1 cellular context compared by ENCODE assay signal in the genomic region with DNA sequence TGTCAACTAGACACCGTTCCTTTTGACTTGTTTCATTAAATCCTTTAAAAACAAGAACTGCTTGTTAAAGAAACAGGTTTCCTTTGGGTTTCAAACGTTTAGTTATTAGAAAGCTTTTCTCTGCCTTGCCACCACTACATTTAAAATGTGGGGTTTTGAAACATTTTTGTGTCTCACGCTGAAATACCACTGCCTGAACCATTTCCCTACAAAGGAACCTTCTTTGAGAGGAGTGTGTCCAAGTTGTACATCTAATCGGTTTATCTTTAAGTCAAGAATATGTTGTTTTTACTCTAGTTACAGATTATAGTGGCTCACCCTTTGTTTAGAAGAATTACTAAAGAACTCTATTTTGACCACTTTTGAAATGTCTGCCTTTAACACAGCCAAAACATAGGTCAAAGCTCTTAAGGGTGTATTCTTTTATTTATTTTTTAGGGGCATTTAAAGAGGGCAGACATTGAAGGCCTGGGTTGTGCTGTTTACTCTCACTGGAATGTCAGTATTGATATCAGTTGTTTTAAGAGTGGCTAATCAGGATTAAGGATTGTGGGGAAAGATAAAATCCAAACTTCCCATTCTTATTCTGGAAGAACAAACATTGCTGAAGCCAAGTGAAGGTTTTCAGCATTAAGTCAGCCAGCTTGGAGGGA.
TF ChIP-seq lines count a peak whose summit lies in the region.

No MANE protein-coding gene starts in this region.

TF ChIP-seq in GM12878, 131 proteins besides CTCF, POLR2A, EP300 and RAD21 (continued from another document):
- TF ChIP-seq, protein P1, sequence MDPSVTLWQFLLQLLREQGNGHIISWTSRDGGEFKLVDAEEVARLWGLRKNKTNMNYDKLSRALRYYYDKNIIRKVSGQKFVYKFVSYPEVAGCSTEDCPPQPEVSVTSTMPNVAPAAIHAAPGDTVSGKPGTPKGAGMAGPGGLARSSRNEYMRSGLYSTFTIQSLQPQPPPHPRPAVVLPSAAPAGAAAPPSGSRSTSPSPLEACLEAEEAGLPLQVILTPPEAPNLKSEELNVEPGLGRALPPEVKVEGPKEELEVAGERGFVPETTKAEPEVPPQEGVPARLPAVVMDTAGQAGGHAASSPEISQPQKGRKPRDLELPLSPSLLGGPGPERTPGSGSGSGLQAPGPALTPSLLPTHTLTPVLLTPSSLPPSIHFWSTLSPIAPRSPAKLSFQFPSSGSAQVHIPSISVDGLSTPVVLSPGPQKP (IDR thresholded peaks at IDR 0.05; ENCODE audit: low read depth, low read length) = no peak
- TF ChIP-seq ATF3 (IDR thresholded peaks at IDR 0.05; ENCODE audit: borderline replicate concordance, extremely low read depth, low read depth, low read length) (no peak), CBX3 (IDR thresholded peaks at IDR 0.05; ENCODE audit: borderline replicate concordance, low read depth) (no peak)
- TF ChIP-seq, protein P2, sequence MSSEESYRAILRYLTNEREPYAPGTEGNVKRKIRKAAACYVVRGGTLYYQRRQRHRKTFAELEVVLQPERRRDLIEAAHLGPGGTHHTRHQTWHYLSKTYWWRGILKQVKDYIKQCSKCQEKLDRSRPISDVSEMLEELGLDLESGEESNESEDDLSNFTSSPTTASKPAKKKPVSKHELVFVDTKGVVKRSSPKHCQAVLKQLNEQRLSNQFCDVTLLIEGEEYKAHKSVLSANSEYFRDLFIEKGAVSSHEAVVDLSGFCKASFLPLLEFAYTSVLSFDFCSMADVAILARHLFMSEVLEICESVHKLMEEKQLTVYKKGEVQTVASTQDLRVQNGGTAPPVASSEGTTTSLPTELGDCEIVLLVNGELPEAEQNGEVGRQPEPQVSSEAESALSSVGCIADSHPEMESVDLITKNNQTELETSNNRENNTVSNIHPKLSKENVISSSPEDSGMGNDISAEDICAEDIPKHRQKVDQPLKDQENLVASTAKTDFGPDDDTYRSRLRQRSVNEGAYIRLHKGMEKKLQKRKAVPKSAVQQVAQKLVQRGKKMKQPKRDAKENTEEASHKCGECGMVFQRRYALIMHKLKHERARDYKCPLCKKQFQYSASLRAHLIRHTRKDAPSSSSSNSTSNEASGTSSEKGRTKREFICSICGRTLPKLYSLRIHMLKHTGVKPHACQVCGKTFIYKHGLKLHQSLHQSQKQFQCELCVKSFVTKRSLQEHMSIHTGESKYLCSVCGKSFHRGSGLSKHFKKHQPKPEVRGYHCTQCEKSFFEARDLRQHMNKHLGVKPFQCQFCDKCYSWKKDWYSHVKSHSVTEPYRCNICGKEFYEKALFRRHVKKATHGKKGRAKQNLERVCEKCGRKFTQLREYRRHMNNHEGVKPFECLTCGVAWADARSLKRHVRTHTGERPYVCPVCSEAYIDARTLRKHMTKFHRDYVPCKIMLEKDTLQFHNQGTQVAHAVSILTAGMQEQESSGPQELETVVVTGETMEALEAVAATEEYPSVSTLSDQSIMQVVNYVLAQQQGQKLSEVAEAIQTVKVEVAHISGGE (CRISPR knock-in tag; IDR thresholded peaks at IDR 0.05) = no peak
- TF ChIP-seq, protein P3, sequence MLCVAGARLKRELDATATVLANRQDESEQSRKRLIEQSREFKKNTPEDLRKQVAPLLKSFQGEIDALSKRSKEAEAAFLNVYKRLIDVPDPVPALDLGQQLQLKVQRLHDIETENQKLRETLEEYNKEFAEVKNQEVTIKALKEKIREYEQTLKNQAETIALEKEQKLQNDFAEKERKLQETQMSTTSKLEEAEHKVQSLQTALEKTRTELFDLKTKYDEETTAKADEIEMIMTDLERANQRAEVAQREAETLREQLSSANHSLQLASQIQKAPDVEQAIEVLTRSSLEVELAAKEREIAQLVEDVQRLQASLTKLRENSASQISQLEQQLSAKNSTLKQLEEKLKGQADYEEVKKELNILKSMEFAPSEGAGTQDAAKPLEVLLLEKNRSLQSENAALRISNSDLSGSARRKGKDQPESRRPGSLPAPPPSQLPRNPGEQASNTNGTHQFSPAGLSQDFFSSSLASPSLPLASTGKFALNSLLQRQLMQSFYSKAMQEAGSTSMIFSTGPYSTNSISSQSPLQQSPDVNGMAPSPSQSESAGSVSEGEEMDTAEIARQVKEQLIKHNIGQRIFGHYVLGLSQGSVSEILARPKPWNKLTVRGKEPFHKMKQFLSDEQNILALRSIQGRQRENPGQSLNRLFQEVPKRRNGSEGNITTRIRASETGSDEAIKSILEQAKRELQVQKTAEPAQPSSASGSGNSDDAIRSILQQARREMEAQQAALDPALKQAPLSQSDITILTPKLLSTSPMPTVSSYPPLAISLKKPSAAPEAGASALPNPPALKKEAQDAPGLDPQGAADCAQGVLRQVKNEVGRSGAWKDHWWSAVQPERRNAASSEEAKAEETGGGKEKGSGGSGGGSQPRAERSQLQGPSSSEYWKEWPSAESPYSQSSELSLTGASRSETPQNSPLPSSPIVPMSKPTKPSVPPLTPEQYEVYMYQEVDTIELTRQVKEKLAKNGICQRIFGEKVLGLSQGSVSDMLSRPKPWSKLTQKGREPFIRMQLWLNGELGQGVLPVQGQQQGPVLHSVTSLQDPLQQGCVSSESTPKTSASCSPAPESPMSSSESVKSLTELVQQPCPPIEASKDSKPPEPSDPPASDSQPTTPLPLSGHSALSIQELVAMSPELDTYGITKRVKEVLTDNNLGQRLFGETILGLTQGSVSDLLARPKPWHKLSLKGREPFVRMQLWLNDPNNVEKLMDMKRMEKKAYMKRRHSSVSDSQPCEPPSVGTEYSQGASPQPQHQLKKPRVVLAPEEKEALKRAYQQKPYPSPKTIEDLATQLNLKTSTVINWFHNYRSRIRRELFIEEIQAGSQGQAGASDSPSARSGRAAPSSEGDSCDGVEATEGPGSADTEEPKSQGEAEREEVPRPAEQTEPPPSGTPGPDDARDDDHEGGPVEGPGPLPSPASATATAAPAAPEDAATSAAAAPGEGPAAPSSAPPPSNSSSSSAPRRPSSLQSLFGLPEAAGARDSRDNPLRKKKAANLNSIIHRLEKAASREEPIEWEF (IDR thresholded peaks at IDR 0.05; ENCODE audit: insufficient replicate concordance, low read depth, low read length) = no peak
- TF ChIP-seq, protein P4, sequence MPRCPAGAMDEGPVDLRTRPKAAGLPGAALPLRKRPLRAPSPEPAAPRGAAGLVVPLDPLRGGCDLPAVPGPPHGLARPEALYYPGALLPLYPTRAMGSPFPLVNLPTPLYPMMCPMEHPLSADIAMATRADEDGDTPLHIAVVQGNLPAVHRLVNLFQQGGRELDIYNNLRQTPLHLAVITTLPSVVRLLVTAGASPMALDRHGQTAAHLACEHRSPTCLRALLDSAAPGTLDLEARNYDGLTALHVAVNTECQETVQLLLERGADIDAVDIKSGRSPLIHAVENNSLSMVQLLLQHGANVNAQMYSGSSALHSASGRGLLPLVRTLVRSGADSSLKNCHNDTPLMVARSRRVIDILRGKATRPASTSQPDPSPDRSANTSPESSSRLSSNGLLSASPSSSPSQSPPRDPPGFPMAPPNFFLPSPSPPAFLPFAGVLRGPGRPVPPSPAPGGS (IDR thresholded peaks at IDR 0.05; ENCODE audit: borderline replicate concordance, insufficient read depth, low read depth, low read length, poor library complexity, severe bottlenecking) = no peak
- TF ChIP-seq, protein P5, sequence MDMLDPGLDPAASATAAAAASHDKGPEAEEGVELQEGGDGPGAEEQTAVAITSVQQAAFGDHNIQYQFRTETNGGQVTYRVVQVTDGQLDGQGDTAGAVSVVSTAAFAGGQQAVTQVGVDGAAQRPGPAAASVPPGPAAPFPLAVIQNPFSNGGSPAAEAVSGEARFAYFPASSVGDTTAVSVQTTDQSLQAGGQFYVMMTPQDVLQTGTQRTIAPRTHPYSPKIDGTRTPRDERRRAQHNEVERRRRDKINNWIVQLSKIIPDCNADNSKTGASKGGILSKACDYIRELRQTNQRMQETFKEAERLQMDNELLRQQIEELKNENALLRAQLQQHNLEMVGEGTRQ (IDR thresholded peaks at IDR 0.05; ENCODE audit: borderline replicate concordance, low read depth, low read length) = no peak
